ENCODE assay signal across 8 cellular contexts in the genomic region with DNA sequence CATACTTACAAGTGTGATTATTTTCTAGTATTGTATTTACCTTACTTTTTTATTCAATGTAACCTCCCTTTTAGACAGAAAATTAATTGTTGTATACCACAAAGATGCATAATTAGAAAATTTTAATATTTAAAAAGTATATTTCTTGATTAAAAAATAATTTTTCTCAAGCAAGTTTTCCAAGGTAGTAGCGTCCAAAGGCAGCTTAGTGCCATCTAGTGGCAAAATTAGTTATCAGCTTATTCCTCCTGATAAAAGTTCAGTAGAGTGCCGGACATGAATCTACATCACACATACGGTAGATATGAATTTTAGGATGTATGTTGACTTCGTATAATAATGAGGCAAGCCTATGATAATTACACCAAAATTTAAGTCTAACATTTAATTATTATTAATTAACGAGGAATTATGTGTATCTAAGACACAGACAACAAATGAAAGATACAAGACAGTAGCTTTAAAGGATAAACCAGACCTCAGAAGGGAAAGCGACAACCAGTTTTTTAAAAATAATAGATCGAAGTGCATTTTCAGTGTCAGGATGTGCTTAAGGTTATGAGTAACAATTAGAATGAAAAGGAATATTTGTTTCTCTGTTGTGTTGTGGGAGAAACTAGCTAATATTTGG.
DNase-seq lines count a peak whose midpoint lies in the region; ATAC-seq and TF ChIP-seq lines count a peak whose summit lies in the region.

No MANE protein-coding gene starts in this region.

- H3K9me3 ChIP-seq in Peyer's patch (no peaks in the 10 kb centered on the region), esophagus squamous epithelium (no peaks in the 10 kb centered on the region), psoas muscle (no peaks in the 10 kb centered on the region)

- intact Hi-C loops in esophagus squamous epithelium (cut with DNase I) (loop anchor here (10.0 kb wide), 1 partner anchor 277 kb away; no protein-coding TSS in a partner anchor), psoas muscle (cut with DNase I) (loop anchor here (5.0 to 10.0 kb wide), 2 partner anchors 277 to 700 kb away; no protein-coding TSS in a partner anchor)

- TF ChIP-seq CTCF in C4-2B (conservative IDR thresholded peaks at IDR 0.05) (peak; percentile 82), Peyer's patch (IDR thresholded peaks at IDR 0.05) (peak in 4 of 6 experiments; percentile 43 to 63 (median 52)), esophagus squamous epithelium (IDR thresholded peaks at IDR 0.05) (peak in 5 of 6 experiments; percentile 16 to 72 (median 58)), psoas muscle (IDR thresholded peaks at IDR 0.05) (peak; percentile 64)

- TF ChIP-seq POLR2A in Peyer's patch (IDR thresholded peaks at IDR 0.05): no peak
- TF ChIP-seq POLR2A in esophagus squamous epithelium (IDR thresholded peaks at IDR 0.05): no peak

- WGBS in esophagus squamous epithelium, 2 donors: 17 to 20% methylated on average over 7 of the region's 7 CpGs
- WGBS in psoas muscle, 3 donors: 20 to 25% (median 23%) methylated on average over 7 of the region's 7 CpGs

- H3K27me3 ChIP-seq in Peyer's patch (no peaks in the 10 kb centered on the region), esophagus squamous epithelium (no peaks in the 10 kb centered on the region), psoas muscle (ENCODE audit: insufficient read depth in 3 of 3, low read length in 2 of 3) (no peaks in the 10 kb centered on the region)

- ATAC-seq in GM18861 (IDR thresholded peaks at IDR 0.05; ENCODE audit: unreplicated experiment) (peak; percentile 79), HG03469 (IDR thresholded peaks at IDR 0.05; ENCODE audit: unreplicated experiment) (peak; percentile 67), psoas muscle (peak in 1 of 4 donors; percentile 36)

- no peak for DNase-seq in Peyer's patch
- no peak for DNase-seq in esophagus squamous epithelium (lab: John Stamatoyannopoulos, UW)
- DNase-seq in psoas muscle: no peak
- no peak for DNase-seq in activated naive CD4-positive, alpha-beta T cell treated with Interleukin-2 at 50 U/mL for 16 hours
- no peak for DNase-seq in activated gamma-delta T cell treated with Interleukin-2 at 50 U/mL for 16 hours

- H3K27ac ChIP-seq in C4-2B: no peak overlapping the region
- H3K27ac ChIP-seq in Peyer's patch: no peak overlapping the region
- H3K27ac ChIP-seq in esophagus squamous epithelium: no peak overlapping the region
- no peak overlapping the region for H3K27ac ChIP-seq in psoas muscle

- H3K4me3 ChIP-seq in Peyer's patch: no peak overlapping the region
- H3K4me3 ChIP-seq in esophagus squamous epithelium: no peak overlapping the region
- H3K4me3 ChIP-seq in psoas muscle: no peak overlapping the region

- H3K4me1 ChIP-seq in Peyer's patch: no peaks in the 10 kb centered on the region
- H3K4me1 ChIP-seq in esophagus squamous epithelium: peaks cover 0 to 7% (median 0%) of the 10 kb centered on the region in 3 donors
- H3K4me1 ChIP-seq in psoas muscle: no peaks in the 10 kb centered on the region

- H3K36me3 ChIP-seq in Peyer's patch: no peaks in the 10 kb centered on the region
- H3K36me3 ChIP-seq in esophagus squamous epithelium: no peaks in the 10 kb centered on the region
- H3K36me3 ChIP-seq in psoas muscle (ENCODE audit: insufficient read depth in 1 of 2, low read depth in 1 of 2): no peaks in the 10 kb centered on the region
